In the genomic region with DNA sequence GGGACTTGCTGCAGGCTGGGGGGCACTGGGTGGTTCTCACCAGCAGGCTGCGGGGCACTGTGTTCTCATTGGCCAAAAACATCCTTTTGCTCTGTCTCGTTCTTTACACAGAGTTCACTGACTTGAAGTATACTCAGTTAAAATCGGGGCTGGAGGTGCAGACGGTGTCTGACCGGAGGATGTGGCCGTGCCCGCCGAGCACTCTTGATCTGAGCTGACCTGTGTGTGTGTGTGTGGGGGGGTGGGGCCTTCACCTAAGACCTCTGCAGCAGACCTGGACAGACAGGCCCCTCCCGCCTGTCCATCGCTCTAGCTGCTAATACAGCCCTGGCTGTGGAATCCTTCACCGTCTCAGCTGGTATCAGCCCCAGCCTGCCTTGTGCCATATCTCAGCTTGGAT, we compare ENCODE assay signal across 19 cellular contexts. TPM values are rescaled to one million over a fixed set of nuclear protein-coding genes. Genes with fewer than 3 reads are reported as not detected.
DNase-seq lines count a peak whose midpoint lies in the region; ATAC-seq and TF ChIP-seq lines count a peak whose summit lies in the region.
"Had no signal": no experiment of that assay in that cellular context is flagged by ENCODE, and none has a peak within 500 bp of the region (broad histone marks: within the 10 kb centered on the region; RNA-seq: fewer than 3 reads in every experiment).

No MANE protein-coding gene starts in this region.

- H3K27ac Mint-ChIP-seq in CD4-positive, CD25-positive, alpha-beta regulatory T cell, result peak overlapping the region in 2 of 3 donors; percentile 9 to 75
- peak overlapping the region; percentile 55 for H3K27ac Mint-ChIP-seq in glutamatergic neuron (ENCODE audit: unreplicated experiment)
- H3K27ac Mint-ChIP-seq: GM23338 had no signal

- H3K27me3 ChIP-seq in CD4-positive, CD25-positive, alpha-beta regulatory T cell (ENCODE audit: control insufficient read depth, insufficient read depth, low read length), result no peaks in the 10 kb centered on the region
- no peaks in the 10 kb centered on the region for H3K27me3 ChIP-seq in neutrophil

- no peak overlapping the region for H3K27ac ChIP-seq in CD4-positive, CD25-positive, alpha-beta regulatory T cell (ENCODE audit: insufficient read depth, low read length, poor library complexity, severe bottlenecking)
- peak overlapping the region; percentile 97 for H3K27ac ChIP-seq in VCaP
- peak overlapping the region; percentile 73 for H3K27ac ChIP-seq in neutrophil
- H3K27ac ChIP-seq: KMS-11 had no signal

- H3K36me3 Mint-ChIP-seq in CD4-positive, CD25-positive, alpha-beta regulatory T cell, result peaks cover 41% of the 10 kb centered on the region
- H3K36me3 Mint-ChIP-seq in glutamatergic neuron (ENCODE audit: unreplicated experiment), result peaks cover 14% of the 10 kb centered on the region

- ATAC-seq in CD4-positive, CD25-positive, alpha-beta regulatory T cell (ENCODE audit: low read depth in 2 of 2), result no peak
- ATAC-seq: GM23338 had no signal

- no peaks in the 10 kb centered on the region for H3K4me1 ChIP-seq in CD4-positive, CD25-positive, alpha-beta regulatory T cell (ENCODE audit: control insufficient read depth, insufficient read depth, low read length, poor library complexity, severe bottlenecking)
- H3K4me1 ChIP-seq in neutrophil (ENCODE audit: control insufficient read depth in 1 of 2, insufficient read depth in 1 of 2, low read depth in 1 of 2, low read length in 1 of 2), result peaks cover 48 to 52% of the 10 kb centered on the region in 2 experiments

- H3K4me3 ChIP-seq in CD4-positive, CD25-positive, alpha-beta regulatory T cell (ENCODE audit: low read depth, low read length), result no peak overlapping the region
- H3K4me3 ChIP-seq in neutrophil (ENCODE audit: low read depth in 1 of 2, low read length in 1 of 2), result no peak overlapping the region
- H3K4me3 ChIP-seq: GM23338 had no signal

- no peak for DNase-seq in CD4-positive, CD25-positive, alpha-beta regulatory T cell
- DNase-seq in glutamatergic neuron (no peak), COLO829 (ENCODE audit: low spot score) (no peak), NCI-H1417 treated with DMSO at 0.1 percent for 48 hours (lab: John Stamatoyannopoulos, UW) (no peak)
- no peak for DNase-seq in effector CD8-positive, alpha-beta T cell (lab: John Stamatoyannopoulos, UW)
- DNase-seq: COR-L47, DMS153, GDM1, MV-4-11, NCI-H1417, NCI-H187 treated with DMSO at 0.1 percent for 48 hours, NCI-H226, NCI-H524, SIG-M5 had no signal

- peaks cover 56% of the 10 kb centered on the region for H3K36me3 ChIP-seq in CD4-positive, CD25-positive, alpha-beta regulatory T cell (ENCODE audit: control insufficient read depth, insufficient read depth, low read length)
- H3K36me3 ChIP-seq in neutrophil, result peaks cover 78% of the 10 kb centered on the region

- no peak overlapping the region for H3K4me3 Mint-ChIP-seq in CD4-positive, CD25-positive, alpha-beta regulatory T cell
- H3K4me3 Mint-ChIP-seq in glutamatergic neuron (ENCODE audit: unreplicated experiment), result peak overlapping the region; percentile 25
- H3K4me3 Mint-ChIP-seq: CD14-positive monocyte, GM23338 had no signal

- TF ChIP-seq CTCF in VCaP (conservative IDR thresholded peaks at IDR 0.05), result no peak
- TF ChIP-seq CTCF in glutamatergic neuron (IDR thresholded peaks at IDR 0.05; ENCODE audit: partially characterized antibody, unreplicated experiment), result no peak
- no peak for TF ChIP-seq CTCF in neutrophil (IDR thresholded peaks at IDR 0.05)

- H3K27me3 Mint-ChIP-seq in CD4-positive, CD25-positive, alpha-beta regulatory T cell, result no peaks in the 10 kb centered on the region
- no peaks in the 10 kb centered on the region for H3K27me3 Mint-ChIP-seq in glutamatergic neuron (ENCODE audit: unreplicated experiment)

- no peaks in the 10 kb centered on the region for H3K9me3 Mint-ChIP-seq in CD4-positive, CD25-positive, alpha-beta regulatory T cell
- peaks cover 3% of the 10 kb centered on the region for H3K9me3 Mint-ChIP-seq in glutamatergic neuron (ENCODE audit: unreplicated experiment)
- H3K9me3 Mint-ChIP-seq: GM23338 had no signal

- H3K4me1 Mint-ChIP-seq in CD4-positive, CD25-positive, alpha-beta regulatory T cell, result peaks cover 0 to 39% (median 28%) of the 10 kb centered on the region in 4 donors
- H3K4me1 Mint-ChIP-seq in glutamatergic neuron (ENCODE audit: low read depth, unreplicated experiment), result peaks cover 29% of the 10 kb centered on the region
- H3K4me1 Mint-ChIP-seq: GM23338 had no signal

- H3K9me3 ChIP-seq in CD4-positive, CD25-positive, alpha-beta regulatory T cell (ENCODE audit: control insufficient read depth in 2 of 2, low read length in 2 of 2), result no peaks in the 10 kb centered on the region
- no peaks in the 10 kb centered on the region for H3K9me3 ChIP-seq in neutrophil

RNA-seq across cellular contexts. Expression of gene TOR1B, which starts 7.1 kb away (rescaled TPM):
- 25.5 TPM for total RNA-seq in CD4-positive, CD25-positive, alpha-beta regulatory T cell
- polyA plus RNA-seq in CD4-positive, CD25-positive, alpha-beta regulatory T cell, result 10 to 100 TPM; 11.6 to 27.2 (median 14.5) TPM
- total RNA-seq in glutamatergic neuron (ENCODE audit: unreplicated experiment), result 33.5 TPM

RNA-seq across cellular contexts. Expression of gene TOR1A, which starts 13.8 kb away (rescaled TPM):
- total RNA-seq in CD4-positive, CD25-positive, alpha-beta regulatory T cell, result 19.3 TPM
- 10 to 100 TPM; 63.6 to 72.7 (median 69.6) TPM for polyA plus RNA-seq in CD4-positive, CD25-positive, alpha-beta regulatory T cell
- total RNA-seq in glutamatergic neuron (ENCODE audit: unreplicated experiment), result 42.3 TPM

RNA-seq across cellular contexts. Expression of gene C9orf78, which starts 25.0 kb away (rescaled TPM):
- 91.6 TPM for total RNA-seq in CD4-positive, CD25-positive, alpha-beta regulatory T cell
- polyA plus RNA-seq in CD4-positive, CD25-positive, alpha-beta regulatory T cell, result 100 to 1,000 TPM; 155 to 196 (median 170) TPM
- total RNA-seq in glutamatergic neuron (ENCODE audit: unreplicated experiment), result 46.1 TPM

RNA-seq across cellular contexts. Expression of gene USP20, which starts 25.1 kb away (rescaled TPM):
- total RNA-seq in CD4-positive, CD25-positive, alpha-beta regulatory T cell, result 116 TPM
- 10 to 100 TPM; 37.1 to 54.7 (median 46.9) TPM for polyA plus RNA-seq in CD4-positive, CD25-positive, alpha-beta regulatory T cell
- 93.5 TPM for total RNA-seq in glutamatergic neuron (ENCODE audit: unreplicated experiment)

RNA-seq across cellular contexts. Expression of gene PTGES, which starts 57.3 kb away (rescaled TPM):
- total RNA-seq in CD4-positive, CD25-positive, alpha-beta regulatory T cell, result not detected
- under 1 TPM in 1 of 4 donors, not detected in 3; 0.17 TPM for polyA plus RNA-seq in CD4-positive, CD25-positive, alpha-beta regulatory T cell
- 1.0 TPM for total RNA-seq in glutamatergic neuron (ENCODE audit: unreplicated experiment)
